Comparison of ENCODE assay signal across 8 cellular contexts in the genomic region with DNA sequence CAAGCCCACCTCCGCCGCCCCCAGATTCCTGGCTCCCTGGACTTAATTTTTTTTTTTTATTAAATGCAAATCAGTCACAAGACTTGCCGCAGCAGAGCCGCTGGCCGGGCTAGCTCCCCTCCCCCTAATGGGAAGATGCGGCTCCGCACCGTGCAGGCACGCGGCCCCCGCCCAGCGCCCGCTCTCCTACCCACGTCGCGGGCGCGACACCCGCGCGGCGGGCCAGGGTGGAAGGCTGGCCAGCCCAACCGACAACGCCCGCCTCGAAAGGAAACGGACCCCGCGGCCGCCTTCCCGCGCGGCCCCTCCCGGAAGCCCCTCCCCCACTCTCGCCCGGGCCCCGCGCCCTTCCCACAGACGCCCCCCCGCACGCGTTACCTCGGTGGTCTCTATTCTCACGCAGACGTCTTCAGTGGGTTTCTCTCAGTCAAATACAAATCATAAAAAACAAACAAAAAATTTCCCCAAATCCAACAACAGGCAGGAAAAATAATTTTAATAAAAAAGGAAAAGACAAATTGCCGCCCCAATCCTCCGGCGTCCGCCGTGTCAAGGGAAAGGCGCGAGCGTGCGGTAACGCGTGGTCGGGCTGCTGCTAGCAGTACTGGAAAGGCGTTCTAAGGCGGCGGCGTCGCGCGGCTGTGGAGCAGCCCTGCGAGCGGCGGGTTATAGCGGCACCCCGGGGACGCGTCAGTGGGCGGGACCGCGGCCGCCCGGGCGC. TPM values are rescaled to one million over a fixed set of nuclear protein-coding genes. Genes with fewer than 3 reads are reported as not detected.
A peak's percentile ranks its signal among the peaks of the same experiment; 100 is the strongest.
DNase-seq lines count a peak whose midpoint lies in the region; ATAC-seq and TF ChIP-seq lines count a peak whose summit lies in the region.

A gene (minus strand): TSS at position 643 of the 721 bp plus-strand sequence. CDS start 1,480 bp downstream, outside the sequence.

- peak; percentile 87 for ATAC-seq in GM21825 (IDR thresholded peaks at IDR 0.05; ENCODE audit: unreplicated experiment)
- peak; percentile 90 for ATAC-seq in foreskin keratinocyte

- peak; percentile 94 for DNase-seq in EL
- peak; percentile 93 for DNase-seq in LHCN-M2 (ENCODE audit: low read depth)
- peak; percentile 97 to 98 for DNase-seq in SJCRH30
- peak; percentile 96 to 98 (median 98) for DNase-seq in activated naive CD4-positive, alpha-beta T cell (lab: John Stamatoyannopoulos, UW)
- DNase-seq in foreskin keratinocyte: peak in 1 of 2 donors; percentile 81
- peak in 47 of 49 donors; percentile 63 to 99 (median 95) for DNase-seq in substantia nigra (lab: John Stamatoyannopoulos, UW)

- H3K9me3 ChIP-seq in SJCRH30 (replicated peaks) (no peaks in the 10 kb centered on the region), neuron (ENCODE audit: low read length) (no peaks in the 10 kb centered on the region)

- H3K27me3 ChIP-seq in SJCRH30 (no peaks in the 10 kb centered on the region), foreskin keratinocyte (no peaks in the 10 kb centered on the region), neuron (ENCODE audit: insufficient read depth, low read length) (no peaks in the 10 kb centered on the region)

- peak within 1 kb of the TSS; percentile 90 for H3K27ac ChIP-seq in SJCRH30
- peak within 1 kb of the TSS; percentile 89 for H3K27ac ChIP-seq in foreskin keratinocyte
- peak within 1 kb of the TSS; percentile 96 for H3K27ac ChIP-seq in substantia nigra (ENCODE audit: low read depth, low read length, poor library complexity, severe bottlenecking)

- peak within 1 kb of the TSS; percentile 62 for H2AFZ ChIP-seq in neuron (ENCODE audit: low read depth, low read length)

- no peak for TF ChIP-seq CTCF in foreskin keratinocyte (conservative IDR thresholded peaks at IDR 0.05)

- peaks cover 40% of the 10 kb centered on the region for H3K36me3 ChIP-seq in SJCRH30
- peaks cover 35% of the 10 kb centered on the region for H3K36me3 ChIP-seq in neuron (ENCODE audit: insufficient read depth, low read length)

- peaks cover 32% of the 10 kb centered on the region for H3K4me1 ChIP-seq in SJCRH30
- peaks cover 24% of the 10 kb centered on the region for H3K4me1 ChIP-seq in foreskin keratinocyte
- H3K4me1 ChIP-seq in neuron (ENCODE audit: insufficient read depth, low read length): peaks cover 25% of the 10 kb centered on the region

- H3K4me3 ChIP-seq in SJCRH30 (peak within 1 kb of the TSS; percentile 86), neuron (ENCODE audit: low read length) (peak within 1 kb of the TSS; percentile 84)

RNA-seq across cellular contexts. Expression of the gene that starts here (rescaled TPM):
- total RNA-seq in LHCN-M2 (2014; rRNA removed): 427 and 497 TPM in 2 replicates
- polyA plus RNA-seq in LHCN-M2 (2012): 124 TPM
- total RNA-seq in SJCRH30 (2014; rRNA removed; shearing (Covaris generic)): 213 and 260 TPM in 2 replicates
- 385 and 423 TPM in 2 replicates for total RNA-seq in foreskin keratinocyte
- 74.9 and 102 TPM in 2 replicates for polyA plus RNA-seq in foreskin keratinocyte
